ENCODE assay signal across 8 cellular contexts in the genomic region with DNA sequence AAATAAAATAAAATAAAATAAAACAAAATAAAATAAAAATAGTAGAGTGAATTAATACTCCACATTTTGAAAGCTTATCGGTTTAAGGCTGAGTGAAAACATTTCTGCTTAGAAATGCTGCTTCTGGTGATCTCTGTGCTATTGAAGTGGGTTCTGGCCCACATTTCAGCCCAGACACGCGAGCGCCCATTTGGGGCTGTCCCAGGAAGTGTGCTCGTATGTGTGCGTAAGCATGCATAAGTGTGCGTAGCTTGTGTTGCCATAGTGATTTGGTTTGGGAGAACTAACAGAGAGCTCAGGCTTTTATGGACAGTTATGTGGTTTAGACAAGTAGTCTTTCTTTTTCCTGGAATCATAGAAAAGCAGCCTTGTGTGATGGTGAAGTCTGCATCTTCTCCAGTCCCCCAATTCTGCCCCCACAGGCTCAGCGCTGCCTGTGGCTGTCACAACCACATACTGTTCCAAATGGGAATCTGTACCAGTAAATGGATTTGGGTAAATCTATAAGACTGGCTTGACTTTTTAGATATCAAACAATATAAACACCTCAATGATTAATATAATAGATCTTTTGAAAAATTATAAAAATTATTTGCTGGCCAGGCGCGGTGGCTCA. TPM values are rescaled to one million over a fixed set of nuclear protein-coding genes. Genes with fewer than 3 reads are reported as not detected.
DNase-seq lines count a peak whose midpoint lies in the region; ATAC-seq and TF ChIP-seq lines count a peak whose summit lies in the region.

No MANE protein-coding gene starts in this region.

- TF ChIP-seq POLR2A in prostate gland (IDR thresholded peaks at IDR 0.05): no peak

- DNase-seq in DMS79 (lab: John Stamatoyannopoulos, UW): peak; percentile 56
- DNase-seq in activated T-cell treated with anti-CD3 and anti-CD28 coated beads for 24 hours (ENCODE audit: low read depth): peak; percentile 58
- DNase-seq in pons (ENCODE audit: low spot score): peak; percentile 30
- no peak for DNase-seq in NCI-H2029 (lab: John Stamatoyannopoulos, UW)
- no peak for DNase-seq in ecto neural progenitor cell (ENCODE audit: low spot score)
- no peak for DNase-seq in NCI-H187 treated with DMSO at 0.1 percent for 48 hours (lab: John Stamatoyannopoulos, UW)
- no peak for DNase-seq in prostate gland (ENCODE audit: low spot score)

- H3K27ac ChIP-seq in prostate gland: no peak overlapping the region

- no peaks in the 10 kb centered on the region for H3K36me3 ChIP-seq in prostate gland

- H3K4me3 ChIP-seq in prostate gland: no peak overlapping the region

- H3K4me1 ChIP-seq in prostate gland (replicated peaks): no peaks in the 10 kb centered on the region

- no peaks in the 10 kb centered on the region for H3K9me3 ChIP-seq in prostate gland

- intact Hi-C loops in prostate gland (cut with DNase I): no loop called here

- no peak for TF ChIP-seq CTCF in prostate gland (IDR thresholded peaks at IDR 0.05)

- peak; percentile 88 for ATAC-seq in HG03342 (IDR thresholded peaks at IDR 0.05; ENCODE audit: unreplicated experiment)

- 74% methylated on average over 10 of the region's 10 CpGs for whole genome bisulfite sequencing in prostate gland

- no peaks in the 10 kb centered on the region for H3K27me3 ChIP-seq in prostate gland (replicated peaks; ENCODE audit: insufficient read depth)

RNA-seq across cellular contexts. Expression of a gene that starts 29.8 kb away (rescaled TPM):
- 10 to 100 TPM; 21.9 to 22.0 TPM for total RNA-seq in prostate gland

Comparison
In these comparisons a context has a peak if more than half of its experiments do, and no peak if none do; other contexts are left out.
1. DNase-seq: peak in DMS79 (single experiment), activated T-cell treated with anti-CD3 and anti-CD28 coated beads for 24 hours (single experiment) and pons (single experiment); none in NCI-H2029 (single experiment), ecto neural progenitor cell (single experiment), NCI-H187 treated with DMSO at 0.1 percent for 48 hours (single experiment) and prostate gland (single experiment).